20 cellular contexts compared by ENCODE assay signal in genomic region chr7:95602421-95602820, GRCh38. TPM values are rescaled to one million over a fixed set of nuclear protein-coding genes. Genes with fewer than 3 reads are reported as not detected.
DNase-seq lines count a peak whose midpoint lies in the region; ATAC-seq and TF ChIP-seq lines count a peak whose summit lies in the region.
"Had no signal": no experiment of that assay in that cellular context is flagged by ENCODE, and none has a peak within 500 bp of the region (broad histone marks: within the 10 kb centered on the region; RNA-seq: fewer than 3 reads in every experiment).

No MANE protein-coding gene starts in this region.

- H3K4me1 Mint-ChIP-seq in CD14-positive monocyte, result peaks cover 76% of the 10 kb centered on the region
- H3K4me1 Mint-ChIP-seq in Calu3 (ENCODE audit: low read depth, unreplicated experiment), result peaks cover 41% of the 10 kb centered on the region
- peaks cover 29% of the 10 kb centered on the region for H3K4me1 Mint-ChIP-seq in progenitor cell of endocrine pancreas (ENCODE audit: low read depth)
- H3K4me1 Mint-ChIP-seq in activated T-cell treated with anti-CD3 and anti-CD28 coated beads, Interleukin-2, amount 50 U/mL, for 4 hours (ENCODE audit: low read depth), result peaks cover 1% of the 10 kb centered on the region

- H3K27me3 ChIP-seq in HAP-1 (ENCODE audit: low read depth), result no peaks in the 10 kb centered on the region; the same call in 1 of the 2 replicates

- H3K9me3 Mint-ChIP-seq in CD14-positive monocyte, result peaks cover 0 to 8% (median 2%) of the 10 kb centered on the region in 7 donors
- no peaks in the 10 kb centered on the region for H3K9me3 Mint-ChIP-seq in Calu3 (ENCODE audit: low read depth, unreplicated experiment)
- H3K9me3 Mint-ChIP-seq in progenitor cell of endocrine pancreas (ENCODE audit: low read depth), result peaks cover 4% of the 10 kb centered on the region
- H3K9me3 Mint-ChIP-seq in activated T-cell treated with anti-CD3 and anti-CD28 coated beads, Interleukin-2, amount 50 U/mL, for 4 hours, result peaks cover 6% of the 10 kb centered on the region

- no peaks in the 10 kb centered on the region; the same call in 1 of the 2 replicates for H3K9me3 ChIP-seq in HAP-1

- CTCF ChIA-PET in Calu3 (lab: Charles Lee), result interaction anchor here (0.8 to 1.7 kb wide), 2 partner anchors 13 to 86 kb away, joined by 3 read pairs; no protein-coding TSS in a partner anchor

- H3K27ac Mint-ChIP-seq in CD14-positive monocyte (peak overlapping the region in 6 of 7 donors; percentile 0 to 76 (median 20)), Calu3 (ENCODE audit: unreplicated experiment) (peak overlapping the region; percentile 9), progenitor cell of endocrine pancreas (peak overlapping the region; percentile 5)
- H3K27ac Mint-ChIP-seq: CD4-positive, alpha-beta T cell had no signal

- in situ Hi-C loops in HAP-1 (cut with MboI; ENCODE audit: low sequenced_read_pairs), result no loop called here

- H3K36me3 ChIP-seq in HAP-1 (replicated peaks), result no peaks in the 10 kb centered on the region

- H3K36me3 Mint-ChIP-seq in CD14-positive monocyte (peaks cover 6 to 7% of the 10 kb centered on the region in 2 donors), Calu3 (ENCODE audit: insufficient read depth, unreplicated experiment) (peaks cover under 1% of the 10 kb centered on the region), progenitor cell of endocrine pancreas (ENCODE audit: insufficient read depth) (peaks cover 8% of the 10 kb centered on the region)
- H3K36me3 Mint-ChIP-seq in activated T-cell treated with anti-CD3 and anti-CD28 coated beads, Interleukin-2, amount 50 U/mL, for 4 hours (ENCODE audit: insufficient read depth), result no peaks in the 10 kb centered on the region

- TF ChIP-seq CTCF in CD14-positive monocyte (IDR thresholded peaks at IDR 0.05), result no peak
- no peak for TF ChIP-seq CTCF in Calu3 (IDR thresholded peaks at IDR 0.05; ENCODE audit: unreplicated experiment)
- TF ChIP-seq CTCF in coronary artery (IDR thresholded peaks at IDR 0.05), result no peak
- TF ChIP-seq CTCF in progenitor cell of endocrine pancreas (IDR thresholded peaks at IDR 0.05; ENCODE audit: unreplicated experiment), result no peak

- peak overlapping the region; percentile 22 to 77 for H3K27ac ChIP-seq in coronary artery
- H3K27ac ChIP-seq: GM23248 had no signal

- H3K27me3 Mint-ChIP-seq in CD14-positive monocyte (ENCODE audit: low read depth in 3 of 3) (no peaks in the 10 kb centered on the region), Calu3 (ENCODE audit: unreplicated experiment) (no peaks in the 10 kb centered on the region), progenitor cell of endocrine pancreas (no peaks in the 10 kb centered on the region)
- H3K27me3 Mint-ChIP-seq in activated T-cell treated with anti-CD3 and anti-CD28 coated beads, Interleukin-2, amount 50 U/mL, for 4 hours (ENCODE audit: low read depth), result peaks cover 11% of the 10 kb centered on the region

- ATAC-seq in GM19467 (IDR thresholded peaks at IDR 0.05; ENCODE audit: unreplicated experiment), result no peak
- no peak for ATAC-seq in activated T-cell treated with anti-CD3 and anti-CD28 coated beads, Interleukin-2, amount 50 U/mL, for 4 hours
- ATAC-seq: HCT116, Panc1, SK-N-SH treated with all-trans-retinoic acid at 6 μM for 48 hours had no signal

- intact Hi-C loops in CD14-positive monocyte (cut with micrococcal nuclease), result no loop called here
- intact Hi-C loops in Calu3 (cut with micrococcal nuclease; ENCODE audit: unreplicated experiment), result no loop called here

- H3K4me3 Mint-ChIP-seq in CD14-positive monocyte (peak overlapping the region in 1 of 2 donors; percentile 61), Calu3 (ENCODE audit: low read depth, unreplicated experiment) (no peak overlapping the region), progenitor cell of endocrine pancreas (ENCODE audit: low read depth) (no peak overlapping the region)
- H3K4me3 Mint-ChIP-seq in activated T-cell treated with anti-CD3 and anti-CD28 coated beads, Interleukin-2, amount 50 U/mL, for 4 hours, result no peak overlapping the region
- H3K4me3 Mint-ChIP-seq: CD4-positive, alpha-beta T cell had no signal

- no peaks in the 10 kb centered on the region for H3K4me1 ChIP-seq in HAP-1

- BruUV-seq in Calu3 (replicated peaks; lab: Mats Ljungman, UMichigan), result no TSS peak

- DNase-seq in CD14-positive monocyte (ENCODE audit: low spot score) (no peak), Calu3 (no peak), coronary artery (ENCODE audit: low spot score) (no peak), progenitor cell of endocrine pancreas (ENCODE audit: low spot score, unreplicated experiment) (no peak), HAP-1 (ENCODE audit: low spot score in 2 of 2) (no peak)
- DNase-seq in stimulated activated CD4-positive, alpha-beta T cell treated with anti-CD3 and anti-CD28 coated beads, Interleukin-2, amount 100 ng/mL, for 48 hours, result no peak
- DNase-seq in activated T-cell treated with anti-CD3 and anti-CD28 coated beads, Interleukin-2, amount 50 U/mL, for 4 hours, result no peak
- DNase-seq: CD4-positive, alpha-beta T cell; DMS79 treated with DMSO at 0.1 percent for 48 hours; GM23248; KBM-7; NCI-H1048; NCI-H1436 treated with DMSO at 0.1 percent for 48 hours; NCI-H2029 treated with DMSO at 0.1 percent for 48 hours; NCI-H2171 treated with DMSO at 0.1 percent for 48 hours; NCI-H774 had no signal

- H3K4me3 ChIP-seq in coronary artery (peak overlapping the region; percentile 14), HAP-1 (no peak overlapping the region)
- H3K4me3 ChIP-seq: GM23248 had no signal

RNA-seq across cellular contexts. Expression of gene PDK4, which starts 6.1 kb away (rescaled TPM):
- 10 to 100 TPM in 1 of 2 donors, 1 to 10 TPM in 1; 2.2 to 12.4 TPM for polyA plus RNA-seq in CD14-positive monocyte
- 6.5 and 7.1 TPM in 2 replicates for total RNA-seq in Calu3 (2022)
- 21.0 and 29.1 TPM in 2 replicates for total RNA-seq in progenitor cell of endocrine pancreas
- under 1 TPM; 0.18 to 0.40 (median 0.33) TPM for total RNA-seq in activated T-cell treated with anti-CD3 and anti-CD28 coated beads, Interleukin-2, amount 50 U/mL, for 4 hours
- total RNA-seq: CD4-positive, alpha-beta T cell had no signal
